ENCODE assay signal across 1 cellular context in genomic region chr12:57133013-57133569, GRCh38.
A peak's percentile ranks its signal among the peaks of the same experiment; 100 is the strongest.
TF ChIP-seq lines count a peak whose summit lies in the region.

No MANE protein-coding gene starts in this region.

TF ChIP-seq in HepG2, 621 proteins besides CTCF, POLR2A, EP300 and RAD21 (continues in another document):
- TF ChIP-seq ZNF143 (CRISPR knock-in tag; IDR thresholded peaks at IDR 0.05) (no peak), CHD2 (IDR thresholded peaks at IDR 0.05; ENCODE audit: low read depth, low read length) (no peak), ZNF24 (IDR thresholded peaks at IDR 0.05) (no peak), FOXA1 (IDR thresholded peaks at IDR 0.05) (no peak), FOXA1 (CRISPR knock-in tag; IDR thresholded peaks at IDR 0.05) (peak; percentile 18; the same call in 1 of the 2 replicates), ZMYM3 (CRISPR knock-in tag; IDR thresholded peaks at IDR 0.05) (peak; percentile 33; the same call in 1 of the 2 replicates), ZBTB44 (CRISPR knock-in tag; IDR thresholded peaks at IDR 0.05) (no peak), NR2F6 (IDR thresholded peaks at IDR 0.05) (peak; percentile 65), NR2F6 (CRISPR knock-in tag; IDR thresholded peaks at IDR 0.05) (peak; percentile 60; the same call in 1 of the 2 replicates), POLR2G (IDR thresholded peaks at IDR 0.05; ENCODE audit: low read depth, low read length) (no peak), ZNF18 (CRISPR knock-in tag; IDR thresholded peaks at IDR 0.05; ENCODE audit: insufficient replicate concordance) (no peak), SIX4 (CRISPR knock-in tag; IDR thresholded peaks at IDR 0.05) (no peak), TEAD3 (CRISPR knock-in tag; optimal IDR thresholded peaks at IDR 0.05; ENCODE audit: borderline replicate concordance) (peak; percentile 57), ZBTB4 (CRISPR knock-in tag; IDR thresholded peaks at IDR 0.05; ENCODE audit: borderline replicate concordance) (no peak), PAXIP1 (CRISPR knock-in tag; conservative IDR thresholded peaks at IDR 0.05) (0 out of 2 replicates have a peak, but pooled peaks have one; percentile 14), EHMT2 (IDR thresholded peaks at IDR 0.05; ENCODE audit: borderline replicate concordance, low read depth, low read length) (no peak), HNF4G (IDR thresholded peaks at IDR 0.05; ENCODE audit: borderline replicate concordance, low read depth, low read length) (no peak), HNF4G (CRISPR knock-in tag; IDR thresholded peaks at IDR 0.05; ENCODE audit: borderline replicate concordance, low read depth) (no peak), DNMT3B (CRISPR knock-in tag; conservative IDR thresholded peaks at IDR 0.05) (no peak), RBM22 (optimal IDR thresholded peaks at IDR 0.05; ENCODE audit: low read length) (no peak), HOXA7 (CRISPR knock-in tag; IDR thresholded peaks at IDR 0.05) (no peak), HNF1B (CRISPR knock-in tag; IDR thresholded peaks at IDR 0.05) (no peak), PATZ1 (CRISPR knock-in tag; IDR thresholded peaks at IDR 0.05) (peak; percentile 41; the same call in 1 of the 2 replicates), NFIC (IDR thresholded peaks at IDR 0.05; ENCODE audit: low read length) (no peak), U2AF2 (IDR thresholded peaks at IDR 0.05; ENCODE audit: low read depth, low read length) (no peak), SOX6 (IDR thresholded peaks at IDR 0.05) (no peak), SOX6 (CRISPR knock-in tag; IDR thresholded peaks at IDR 0.05) (0 out of 2 replicates have a peak, but pooled peaks have one; percentile 23), ZBTB7A (CRISPR knock-in tag; IDR thresholded peaks at IDR 0.05) (peak; percentile 67; the same call in 1 of the 2 replicates), ZNF33A (CRISPR knock-in tag; IDR thresholded peaks at IDR 0.05; ENCODE audit: borderline replicate concordance) (no peak)
- TF ChIP-seq, protein P1, sequence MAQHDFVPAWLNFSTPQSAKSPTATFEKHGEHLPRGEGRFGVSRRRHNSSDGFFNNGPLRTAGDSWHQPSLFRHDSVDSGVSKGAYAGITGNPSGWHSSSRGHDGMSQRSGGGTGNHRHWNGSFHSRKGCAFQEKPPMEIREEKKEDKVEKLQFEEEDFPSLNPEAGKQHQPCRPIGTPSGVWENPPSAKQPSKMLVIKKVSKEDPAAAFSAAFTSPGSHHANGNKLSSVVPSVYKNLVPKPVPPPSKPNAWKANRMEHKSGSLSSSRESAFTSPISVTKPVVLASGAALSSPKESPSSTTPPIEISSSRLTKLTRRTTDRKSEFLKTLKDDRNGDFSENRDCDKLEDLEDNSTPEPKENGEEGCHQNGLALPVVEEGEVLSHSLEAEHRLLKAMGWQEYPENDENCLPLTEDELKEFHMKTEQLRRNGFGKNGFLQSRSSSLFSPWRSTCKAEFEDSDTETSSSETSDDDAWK (CRISPR knock-in tag; IDR thresholded peaks at IDR 0.05) = no peak
- TF ChIP-seq, protein P2, sequence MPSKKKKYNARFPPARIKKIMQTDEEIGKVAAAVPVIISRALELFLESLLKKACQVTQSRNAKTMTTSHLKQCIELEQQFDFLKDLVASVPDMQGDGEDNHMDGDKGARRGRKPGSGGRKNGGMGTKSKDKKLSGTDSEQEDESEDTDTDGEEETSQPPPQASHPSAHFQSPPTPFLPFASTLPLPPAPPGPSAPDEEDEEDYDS (CRISPR knock-in tag; IDR thresholded peaks at IDR 0.05) = no peak
- TF ChIP-seq, protein P3, sequence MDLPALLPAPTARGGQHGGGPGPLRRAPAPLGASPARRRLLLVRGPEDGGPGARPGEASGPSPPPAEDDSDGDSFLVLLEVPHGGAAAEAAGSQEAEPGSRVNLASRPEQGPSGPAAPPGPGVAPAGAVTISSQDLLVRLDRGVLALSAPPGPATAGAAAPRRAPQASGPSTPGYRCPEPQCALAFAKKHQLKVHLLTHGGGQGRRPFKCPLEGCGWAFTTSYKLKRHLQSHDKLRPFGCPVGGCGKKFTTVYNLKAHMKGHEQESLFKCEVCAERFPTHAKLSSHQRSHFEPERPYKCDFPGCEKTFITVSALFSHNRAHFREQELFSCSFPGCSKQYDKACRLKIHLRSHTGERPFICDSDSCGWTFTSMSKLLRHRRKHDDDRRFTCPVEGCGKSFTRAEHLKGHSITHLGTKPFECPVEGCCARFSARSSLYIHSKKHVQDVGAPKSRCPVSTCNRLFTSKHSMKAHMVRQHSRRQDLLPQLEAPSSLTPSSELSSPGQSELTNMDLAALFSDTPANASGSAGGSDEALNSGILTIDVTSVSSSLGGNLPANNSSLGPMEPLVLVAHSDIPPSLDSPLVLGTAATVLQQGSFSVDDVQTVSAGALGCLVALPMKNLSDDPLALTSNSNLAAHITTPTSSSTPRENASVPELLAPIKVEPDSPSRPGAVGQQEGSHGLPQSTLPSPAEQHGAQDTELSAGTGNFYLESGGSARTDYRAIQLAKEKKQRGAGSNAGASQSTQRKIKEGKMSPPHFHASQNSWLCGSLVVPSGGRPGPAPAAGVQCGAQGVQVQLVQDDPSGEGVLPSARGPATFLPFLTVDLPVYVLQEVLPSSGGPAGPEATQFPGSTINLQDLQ (CRISPR knock-in tag; IDR thresholded peaks at IDR 0.05) = no peak
